In the genomic region with DNA sequence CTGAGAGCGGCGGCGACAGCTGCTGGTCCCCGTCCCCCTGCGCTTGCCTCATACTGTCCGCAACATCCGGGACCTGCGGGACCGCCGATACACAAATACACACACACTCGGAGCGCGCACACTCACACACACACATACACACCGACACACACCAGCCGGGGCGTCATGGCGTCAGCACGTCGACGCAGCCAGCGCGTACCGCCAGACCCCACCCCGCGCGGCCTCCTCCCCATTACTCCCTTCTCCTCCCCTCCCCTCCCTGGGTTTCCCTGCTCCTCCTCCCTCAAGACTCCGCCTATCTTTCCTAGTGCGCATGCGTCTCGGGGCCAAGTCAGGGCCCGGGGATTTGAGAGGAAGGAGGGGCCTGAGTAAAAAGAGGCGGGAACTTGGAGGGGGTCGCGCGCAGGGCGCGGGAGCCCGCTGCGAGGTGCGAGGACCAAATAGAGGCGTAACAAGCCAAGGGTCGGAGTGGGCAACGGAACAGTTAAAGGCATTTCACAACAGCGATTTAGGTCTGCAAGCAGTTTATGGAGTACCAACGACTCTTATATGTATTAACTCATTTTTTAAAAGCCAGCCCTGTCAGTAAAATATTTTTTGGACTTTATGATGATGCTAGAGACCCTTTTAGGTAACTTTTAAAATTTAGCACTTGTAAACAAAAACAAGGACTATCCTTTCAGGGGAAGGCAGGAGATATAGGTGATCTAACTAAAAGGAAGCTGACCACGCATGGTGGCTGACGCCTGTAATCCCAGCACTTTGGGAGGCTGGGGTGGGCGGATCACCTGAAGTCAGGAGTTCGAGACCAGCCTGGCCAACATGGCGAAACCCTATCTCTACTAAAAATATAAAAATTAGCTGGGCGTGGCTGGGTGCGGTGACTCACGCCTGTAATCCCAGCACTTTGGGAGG, we compare ENCODE assay signal across 8 cellular contexts. TPM values are rescaled to one million over a fixed set of nuclear protein-coding genes. Genes with fewer than 3 reads are reported as not detected.
A peak's percentile ranks its signal among the peaks of the same experiment; 100 is the strongest.
DNase-seq lines count a peak whose midpoint lies in the region; ATAC-seq and TF ChIP-seq lines count a peak whose summit lies in the region.

A gene (minus strand): TSS at position 165 of the 915 bp plus-strand sequence. CDS start 55,287 bp downstream, outside the sequence.

- no peak for TF ChIP-seq EP300 in gastroesophageal sphincter (IDR thresholded peaks at IDR 0.05)

- no peaks in the 10 kb centered on the region for H3K9me3 Mint-ChIP-seq in activated naive CD4-positive, alpha-beta T cell treated with anti-CD3 and anti-CD28 coated beads, Interleukin-2, amount 10 ng/mL, durations not matched to agents 7 days and 5 days

- H3K9ac ChIP-seq in SK-N-MC (ENCODE audit: insufficient read length): peak within 1 kb of the TSS; percentile 96

- H3K27me3 ChIP-seq in gastroesophageal sphincter: no peaks in the 10 kb centered on the region

- H3K36me3 ChIP-seq in SK-N-MC (ENCODE audit: insufficient read depth, low read length): peaks cover 20% of the 10 kb centered on the region
- no peaks in the 10 kb centered on the region for H3K36me3 ChIP-seq in gastroesophageal sphincter

- H3K27ac Mint-ChIP-seq in activated naive CD4-positive, alpha-beta T cell treated with anti-CD3 and anti-CD28 coated beads, Interleukin-2, amount 10 ng/mL, durations not matched to agents 7 days and 5 days: peak within 1 kb of the TSS; percentile 96

- peak; percentile 98 for ATAC-seq in gastroesophageal sphincter

- H3K36me3 Mint-ChIP-seq in activated naive CD4-positive, alpha-beta T cell treated with anti-CD3 and anti-CD28 coated beads, Interleukin-2, amount 10 ng/mL, durations not matched to agents 7 days and 5 days: peaks cover 24% of the 10 kb centered on the region

- peaks cover 44% of the 10 kb centered on the region for H3K4me1 Mint-ChIP-seq in activated naive CD4-positive, alpha-beta T cell treated with anti-CD3 and anti-CD28 coated beads, Interleukin-2, amount 10 ng/mL, durations not matched to agents 7 days and 5 days

- H3K27me3 Mint-ChIP-seq in activated naive CD4-positive, alpha-beta T cell treated with anti-CD3 and anti-CD28 coated beads, Interleukin-2, amount 10 ng/mL, durations not matched to agents 7 days and 5 days: peaks cover 18% of the 10 kb centered on the region

- 27 to 92% methylated on average over 5 to 18 of the region's 53 CpGs for WGBS in gastroesophageal sphincter (ENCODE audit: low coverage in 1 of 2), 2 donors

- CTCF ChIA-PET in activated naive CD4-positive, alpha-beta T cell treated with anti-CD3 and anti-CD28 coated beads, Interleukin-2, amount 10 ng/mL, durations not matched to agents 7 days and 5 days (lab: Charles Lee): interaction anchor here (0.8 to 3.5 kb wide), 3 partner anchors 17 to 31 kb away, joined by 3 to 16 read pairs (median 4); no protein-coding TSS in a partner anchor

- peak within 1 kb of the TSS; percentile 60 for H3K4me3 ChIP-seq in HFF-Myc (replicated peaks; ENCODE audit: low read depth, low read length)
- H3K4me3 ChIP-seq in NB4 (ENCODE audit: low read depth, low read length): peak within 1 kb of the TSS; percentile 91
- peak within 1 kb of the TSS; percentile 98 for H3K4me3 ChIP-seq in SK-N-MC
- peak within 1 kb of the TSS; percentile 55 to 74 for H3K4me3 ChIP-seq in gastroesophageal sphincter

- peaks cover 0 to 44% (median 26%) of the 10 kb centered on the region in 3 donors for H3K4me1 ChIP-seq in gastroesophageal sphincter

- H3K4me3 Mint-ChIP-seq in activated naive CD4-positive, alpha-beta T cell treated with anti-CD3 and anti-CD28 coated beads, Interleukin-2, amount 10 ng/mL, durations not matched to agents 7 days and 5 days: peak within 1 kb of the TSS; percentile 84

- TF ChIP-seq CTCF in HFF-Myc (IDR thresholded peaks at IDR 0.05; ENCODE audit: low read depth, low read length, missing control alignments): no peak
- TF ChIP-seq CTCF in NB4 (IDR thresholded peaks at IDR 0.05; ENCODE audit: low read depth, low read length): no peak
- no peak for TF ChIP-seq CTCF in gastroesophageal sphincter (IDR thresholded peaks at IDR 0.05)

- TF ChIP-seq POLR2A in NB4 (IDR thresholded peaks at IDR 0.05; ENCODE audit: extremely low read depth, insufficient read length): peak; percentile 28
- peak; percentile 33 to 53 for TF ChIP-seq POLR2A in gastroesophageal sphincter (IDR thresholded peaks at IDR 0.05)

- H3K9me3 ChIP-seq in SK-N-MC (ENCODE audit: low read depth, low read length): no peaks in the 10 kb centered on the region
- no peaks in the 10 kb centered on the region for H3K9me3 ChIP-seq in gastroesophageal sphincter

- H3K27ac ChIP-seq in SK-N-MC (peak within 1 kb of the TSS; percentile 89), gastroesophageal sphincter (peak within 1 kb of the TSS; percentile 87 to 99 (median 98))

- DNase-seq in GF-D8 (lab: John Stamatoyannopoulos, UW) (peak; percentile 87), HFF-Myc (ENCODE audit: extremely low read depth, low read depth) (peak; percentile 96), NB4 (ENCODE audit: low read depth) (peak; percentile 99), SK-N-MC (ENCODE audit: low read depth, low spot score) (peak; percentile 97), non-pigmented ciliary epithelial cell (ENCODE audit: low read depth) (peak; percentile 98), superior temporal gyrus (ENCODE audit: extremely low spot score) (peak; percentile 99)
- DNase-seq in activated naive CD4-positive, alpha-beta T cell treated with anti-CD3 and anti-CD28 coated beads, Interleukin-2, amount 10 ng/mL, durations not matched to agents 7 days and 5 days: peak; percentile 99

RNA-seq across cellular contexts. Expression of the gene that starts here (rescaled TPM):
- total RNA-seq in gastroesophageal sphincter: 100 to 1,000 TPM; 159 to 268 (median 176) TPM

Comparison
In these comparisons a context has a peak if more than half of its experiments do, and no peak if none do; other contexts are left out.
1. Peak in every context shown above with its lines: DNase-seq, ATAC-seq, H3K4me3 ChIP-seq and H3K27ac ChIP-seq.